8 cellular contexts compared by ENCODE assay signal in the genomic region with DNA sequence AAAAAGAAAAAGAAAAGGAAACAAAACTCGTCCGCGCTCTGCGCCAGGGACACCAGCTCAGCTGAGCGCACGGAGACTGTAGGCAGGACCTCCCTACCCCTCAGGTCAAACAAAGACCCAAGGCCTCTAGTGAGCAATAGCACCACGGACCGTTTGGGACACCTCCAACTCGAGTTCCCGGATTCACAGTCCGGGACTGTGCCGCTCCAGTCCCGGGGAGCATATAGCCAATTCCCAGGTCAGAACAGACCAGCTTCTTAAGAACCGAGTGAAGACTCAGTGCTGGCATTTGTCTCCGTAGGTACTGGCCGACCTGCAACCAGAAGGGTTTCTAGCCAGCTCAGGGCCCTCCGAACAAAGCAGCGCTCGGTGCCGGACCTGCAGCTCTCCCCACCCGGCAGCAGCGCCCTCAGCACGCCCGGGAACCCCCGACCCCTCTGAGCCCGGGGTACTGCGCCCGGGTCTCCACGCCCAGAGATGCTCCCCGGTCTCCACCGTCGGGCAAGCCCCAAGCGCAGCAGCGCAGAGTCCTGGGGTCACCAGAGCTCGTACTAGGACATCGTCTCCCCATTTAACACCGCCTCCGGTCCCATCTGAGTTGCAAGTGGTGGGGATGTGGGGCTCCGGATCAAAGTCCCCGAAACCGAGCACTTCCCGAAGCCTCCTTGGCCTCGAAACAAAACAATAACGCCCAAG. TPM values are rescaled to one million over a fixed set of nuclear protein-coding genes. Genes with fewer than 3 reads are reported as not detected.
A peak's percentile ranks its signal among the peaks of the same experiment; 100 is the strongest.
DNase-seq lines count a peak whose midpoint lies in the region; ATAC-seq and TF ChIP-seq lines count a peak whose summit lies in the region.

No MANE protein-coding gene starts in this region.

- peak overlapping the region; percentile 81 for H3K4me3 Mint-ChIP-seq in activated T-helper 17 cell treated with anti-CD3 and anti-CD28 coated beads, Interleukin-2, amount 50 U/mL, for 72 hours
- H3K4me3 Mint-ChIP-seq in natural killer cell treated with Interleukin-12 subunit alpha and Interleukin-12 subunit beta and Interleukin-15 and Interleukin-18, amount 100 ng/mL, for 72 hours, result peak overlapping the region; percentile 79

- H3K9me3 ChIP-seq in uterus, result no peaks in the 10 kb centered on the region

- no peaks in the 10 kb centered on the region for H3K36me3 ChIP-seq in uterus

- ATAC-seq in GM18502 (IDR thresholded peaks at IDR 0.05; ENCODE audit: poor library complexity, unreplicated experiment) (peak; percentile 14), foreskin keratinocyte (peak; percentile 12)
- peak; percentile 40 for ATAC-seq in activated T-helper 17 cell treated with anti-CD3 and anti-CD28 coated beads, Interleukin-2, amount 50 U/mL, for 72 hours (replicated peaks)
- ATAC-seq in natural killer cell treated with Interleukin-12 subunit alpha and Interleukin-12 subunit beta and Interleukin-15 and Interleukin-18, amount 100 ng/mL, for 72 hours, result peak; percentile 24 to 34

- H3K4me1 ChIP-seq in foreskin keratinocyte (no peaks in the 10 kb centered on the region), uterus (peaks cover 0 to 3% of the 10 kb centered on the region in 2 donors)

- H3K9me3 Mint-ChIP-seq in activated T-helper 17 cell treated with anti-CD3 and anti-CD28 coated beads, Interleukin-2, amount 50 U/mL, for 72 hours, result no peaks in the 10 kb centered on the region
- H3K9me3 Mint-ChIP-seq in natural killer cell treated with Interleukin-12 subunit alpha and Interleukin-12 subunit beta and Interleukin-15 and Interleukin-18, amount 100 ng/mL, for 72 hours, result no peaks in the 10 kb centered on the region

- peaks cover 3% of the 10 kb centered on the region for H3K27me3 Mint-ChIP-seq in activated T-helper 17 cell treated with anti-CD3 and anti-CD28 coated beads, Interleukin-2, amount 50 U/mL, for 72 hours
- H3K27me3 Mint-ChIP-seq in natural killer cell treated with Interleukin-12 subunit alpha and Interleukin-12 subunit beta and Interleukin-15 and Interleukin-18, amount 100 ng/mL, for 72 hours, result peaks cover 17 to 38% of the 10 kb centered on the region in 2 donors

- H3K27me3 ChIP-seq in foreskin keratinocyte (no peaks in the 10 kb centered on the region), uterus (no peaks in the 10 kb centered on the region)

- DNase-seq in NCI-H1092 (lab: John Stamatoyannopoulos, UW), result peak; percentile 7
- DNase-seq in foreskin keratinocyte, result peak; percentile 36 to 56
- DNase-seq in natural killer cell treated with Interleukin-12 subunit alpha and Interleukin-12 subunit beta and Interleukin-15 and Interleukin-18, amount 100 ng/mL, for 72 hours (ENCODE audit: low spot score), result no peak
- DNase-seq in uterus, result peak; percentile 42 to 44
- no peak for DNase-seq in effector CD4-positive, alpha-beta T cell
- no peak for DNase-seq in NCI-H82 treated with DMSO at 0.1 percent for 48 hours (lab: John Stamatoyannopoulos, UW; ENCODE audit: unreplicated experiment)

- H3K27ac ChIP-seq in foreskin keratinocyte (peak overlapping the region; percentile 76), uterus (peak overlapping the region; percentile 70)

- no peak for TF ChIP-seq CTCF in foreskin keratinocyte (conservative IDR thresholded peaks at IDR 0.05)
- no peak for TF ChIP-seq CTCF in uterus (IDR thresholded peaks at IDR 0.05)

- peak overlapping the region; percentile 56 for H3K27ac Mint-ChIP-seq in activated T-helper 17 cell treated with anti-CD3 and anti-CD28 coated beads, Interleukin-2, amount 50 U/mL, for 72 hours
- H3K27ac Mint-ChIP-seq in natural killer cell treated with Interleukin-12 subunit alpha and Interleukin-12 subunit beta and Interleukin-15 and Interleukin-18, amount 100 ng/mL, for 72 hours, result no peak overlapping the region

- intact Hi-C loops in uterus (cut with DNase I; ENCODE audit: low total_unique reads), result loop anchor here (5.0 to 10.0 kb wide), 2 partner anchors 47 to 230 kb away; no protein-coding TSS in a partner anchor

- peak overlapping the region; percentile 51 to 78 for H3K4me3 ChIP-seq in uterus

- no peak for TF ChIP-seq POLR2A in uterus (IDR thresholded peaks at IDR 0.05)

- peaks cover 4% of the 10 kb centered on the region for H3K4me1 Mint-ChIP-seq in activated T-helper 17 cell treated with anti-CD3 and anti-CD28 coated beads, Interleukin-2, amount 50 U/mL, for 72 hours
- peaks cover 15 to 16% of the 10 kb centered on the region in 2 donors for H3K4me1 Mint-ChIP-seq in natural killer cell treated with Interleukin-12 subunit alpha and Interleukin-12 subunit beta and Interleukin-15 and Interleukin-18, amount 100 ng/mL, for 72 hours (ENCODE audit: low read depth in 2 of 2)

- no peaks in the 10 kb centered on the region for H3K36me3 Mint-ChIP-seq in activated T-helper 17 cell treated with anti-CD3 and anti-CD28 coated beads, Interleukin-2, amount 50 U/mL, for 72 hours (ENCODE audit: low read depth)
- no peaks in the 10 kb centered on the region for H3K36me3 Mint-ChIP-seq in natural killer cell treated with Interleukin-12 subunit alpha and Interleukin-12 subunit beta and Interleukin-15 and Interleukin-18, amount 100 ng/mL, for 72 hours

RNA-seq across cellular contexts. Expression of gene ABCA1, which starts 0.6 kb away (rescaled TPM):
- 1 to 10 TPM; 4.3 to 5.4 TPM for total RNA-seq in activated T-helper 17 cell treated with anti-CD3 and anti-CD28 coated beads, Interleukin-2, amount 50 U/mL, for 72 hours
- 24.3 and 24.5 TPM in 2 replicates for total RNA-seq in foreskin keratinocyte
- polyA plus RNA-seq in foreskin keratinocyte, result 2.2 and 2.6 TPM in 2 replicates
- 1 to 10 TPM; 4.9 to 5.0 TPM for total RNA-seq in natural killer cell treated with Interleukin-12 subunit alpha and Interleukin-12 subunit beta and Interleukin-15 and Interleukin-18, amount 100 ng/mL, for 72 hours
- total RNA-seq in uterus, result 10 to 100 TPM; 13.8 to 43.3 (median 25.9) TPM

Comparison
In these comparisons a context has a peak if more than half of its experiments do, and no peak if none do; other contexts are left out.
1. DNase-seq: peak in NCI-H1092 (single experiment), foreskin keratinocyte (2 of 2) and uterus (2 of 2); none in natural killer cell treated with Interleukin-12 subunit alpha and Interleukin-12 subunit beta and Interleukin-15 and Interleukin-18, amount 100 ng/mL, for 72 hours (single experiment), effector CD4-positive, alpha-beta T cell (single experiment) and NCI-H82 treated with DMSO at 0.1 percent for 48 hours (single experiment).
2. Peak in every context shown above with its lines, with median percentiles within 50 percentile points of each other: ATAC-seq.